In genomic region chr19:41928754-41929535, GRCh38 we compare ENCODE assay signal across 8 cellular contexts. TPM values are rescaled to one million over a fixed set of nuclear protein-coding genes. Genes with fewer than 3 reads are reported as not detected.
DNase-seq lines count a peak whose midpoint lies in the region; ATAC-seq and TF ChIP-seq lines count a peak whose summit lies in the region.
"Had no signal": no experiment of that assay in that cellular context is flagged by ENCODE, and none has a peak within 500 bp of the region (broad histone marks: within the 10 kb centered on the region; RNA-seq: fewer than 3 reads in every experiment).

No MANE protein-coding gene starts in this region.

- no peak for TF ChIP-seq CTCF in Panc1 (IDR thresholded peaks at IDR 0.05)

- H3K4me3 ChIP-seq in H7 (ENCODE audit: insufficient read depth, low read depth, low read length) (peak overlapping the region; percentile 4; the same call in 1 of the 2 replicates), Panc1 (ENCODE audit: low read depth in 2 of 2, low read length in 2 of 2) (peak overlapping the region in 1 of 2 experiments; percentile 53; a peak in 2 of 4 replicates), skeletal muscle satellite cell (ENCODE audit: low read length) (peak overlapping the region; percentile 25)

- peak; percentile 74 for DNase-seq in H7
- DNase-seq in Panc1 (ENCODE audit: low read depth, low spot score): no peak
- DNase-seq in NCI-H1092 treated with DMSO at 0.1 percent for 48 hours (lab: John Stamatoyannopoulos, UW): no peak
- no peak for DNase-seq in stimulated activated CD4-positive, alpha-beta T cell treated with anti-CD3 and anti-CD28 coated beads, Interleukin-4, amount 100 ng/mL, for 24 hours
- DNase-seq: NCI-H446 treated with DMSO at 0.1 percent for 48 hours had no signal

- CTCF ChIA-PET in Panc1 (lab: Charles Lee): no interaction called here

- in situ Hi-C loops in Panc1 (cut with HindIII; ENCODE audit: low pct_unique_long_range_greater_than_20kb, low sequenced_read_pairs): no loop called here

- H3K27ac ChIP-seq in Panc1 (ENCODE audit: low read length): no peak overlapping the region

- H3K36me3 ChIP-seq in H7 (replicated peaks; ENCODE audit: control insufficient read depth, insufficient read depth, low read length): no peaks in the 10 kb centered on the region
- no peaks in the 10 kb centered on the region for H3K36me3 ChIP-seq in Panc1 (ENCODE audit: control insufficient read depth, insufficient read depth, low read length)
- no peaks in the 10 kb centered on the region for H3K36me3 ChIP-seq in skeletal muscle satellite cell (ENCODE audit: insufficient read depth, low read length)

- H3K27me3 ChIP-seq in H7 (ENCODE audit: control insufficient read depth, insufficient read depth, low read length): peaks cover 100% of the 10 kb centered on the region
- H3K27me3 ChIP-seq in Panc1 (ENCODE audit: control insufficient read depth, insufficient read depth, low read length): peaks cover 3% of the 10 kb centered on the region; the same call in 1 of the 2 replicates
- H3K27me3 ChIP-seq in skeletal muscle satellite cell (ENCODE audit: control insufficient read depth, insufficient read depth, low read length): peaks cover 84% of the 10 kb centered on the region

- peak overlapping the region; percentile 89 for H3K4me2 ChIP-seq in skeletal muscle satellite cell (ENCODE audit: low read length)

- H3K9me3 ChIP-seq in Panc1 (ENCODE audit: control insufficient read depth, insufficient read depth, low read depth, low read length) (no peaks in the 10 kb centered on the region), skeletal muscle satellite cell (replicated peaks; ENCODE audit: low read length) (no peaks in the 10 kb centered on the region)

- H3K4me1 ChIP-seq in Panc1 (ENCODE audit: control insufficient read depth, insufficient read depth, low read length) (no peaks in the 10 kb centered on the region; the same call in 1 of the 2 replicates), skeletal muscle satellite cell (ENCODE audit: control insufficient read depth, insufficient read depth, low read length) (peaks cover 12% of the 10 kb centered on the region)

- ATAC-seq in Panc1: peak; percentile 36; the same call in 1 of the 2 replicates
- peak; percentile 24 for ATAC-seq in esophagus mucosa
- ATAC-seq in GM21526 (IDR thresholded peaks at IDR 0.05; ENCODE audit: low FRiP score, unreplicated experiment): no peak

- POLR2A ChIA-PET in Panc1 (lab: Charles Lee): no interaction called here

- BruUV-seq in Panc1 (replicated peaks; lab: Mats Ljungman, UMichigan): no TSS peak

- intact Hi-C loops in Panc1 (cut with micrococcal nuclease; ENCODE audit: unreplicated experiment): no loop called here

- H3K9ac ChIP-seq in skeletal muscle satellite cell (ENCODE audit: low read depth, low read length): no peak overlapping the region

RNA-seq across cellular contexts. Expression of gene ERFL, which starts 0.7 kb away (rescaled TPM):
- 0.15 TPM in 1 of 2 replicates, not detected in the other for total RNA-seq in H7 (2014; rRNA removed; shearing (Covaris generic))
- total RNA-seq in Panc1 (2021; ENCODE audit: unreplicated experiment): 0.18 TPM
- polyA plus RNA-seq in Panc1 (2012; ENCODE audit: insufficient read length): 0.15 TPM
- not detected for total RNA-seq in esophagus mucosa
- total RNA-seq in skeletal muscle satellite cell (2012; rRNA removed): under 0.01 TPM in 1 of 2 replicates, not detected in the other

RNA-seq across cellular contexts. Expression of gene RABAC1, which starts 30.2 kb away (rescaled TPM):
- total RNA-seq in H7 (2014; rRNA removed; shearing (Covaris generic)): 140 and 163 TPM in 2 replicates
- total RNA-seq in Panc1 (2021; ENCODE audit: unreplicated experiment) (69.1 TPM), esophagus mucosa (67.9 TPM)
- 192 TPM for polyA plus RNA-seq in Panc1 (2012; ENCODE audit: insufficient read length)
- total RNA-seq in skeletal muscle satellite cell (2012; rRNA removed): 130 and 191 TPM in 2 replicates

RNA-seq across cellular contexts. Expression of gene ARHGEF1, which starts 46.0 kb away (rescaled TPM):
- 34.3 and 40.7 TPM in 2 replicates for total RNA-seq in H7 (2014; rRNA removed; shearing (Covaris generic))
- total RNA-seq in Panc1 (2021; ENCODE audit: unreplicated experiment) (69.5 TPM), esophagus mucosa (53.9 TPM)
- polyA plus RNA-seq in Panc1 (2012; ENCODE audit: insufficient read length): 106 TPM
- total RNA-seq in skeletal muscle satellite cell (2012; rRNA removed): 43.9 and 48.3 TPM in 2 replicates

RNA-seq across cellular contexts. Expression of gene CD79A, which starts 51.9 kb away (rescaled TPM):
- 0.55 TPM in 1 of 2 replicates, not detected in the other for total RNA-seq in H7 (2014; rRNA removed; shearing (Covaris generic))
- total RNA-seq in Panc1 (2021; ENCODE audit: unreplicated experiment) (0.59 TPM), esophagus mucosa (2.6 TPM)
- 0.74 TPM for polyA plus RNA-seq in Panc1 (2012; ENCODE audit: insufficient read length)
- total RNA-seq in skeletal muscle satellite cell (2012; rRNA removed): not detected in 2 replicates
